Comparison of ENCODE assay signal across 10 cellular contexts in genomic region chrX:123184858-123185251, GRCh38. TPM values are rescaled to one million over a fixed set of nuclear protein-coding genes. Genes with fewer than 3 reads are reported as not detected.
DNase-seq lines count a peak whose midpoint lies in the region; ATAC-seq and TF ChIP-seq lines count a peak whose summit lies in the region.
"Had no signal": no experiment of that assay in that cellular context is flagged by ENCODE, and none has a peak within 500 bp of the region (broad histone marks: within the 10 kb centered on the region; RNA-seq: fewer than 3 reads in every experiment).

No MANE protein-coding gene starts in this region.

- H3K9me3 ChIP-seq in ascending aorta: no peaks in the 10 kb centered on the region

- H3K27me3 ChIP-seq in ascending aorta: no peaks in the 10 kb centered on the region

- no peak for TF ChIP-seq CTCF in GM12865 (IDR thresholded peaks at IDR 0.05; ENCODE audit: insufficient read depth, low read depth, low read length, missing control alignments)
- no peak for TF ChIP-seq CTCF in ascending aorta (IDR thresholded peaks at IDR 0.05)

- H3K4me3 ChIP-seq in GM12865 (ENCODE audit: low read depth, low read length): peak overlapping the region; percentile 57
- H3K4me3 ChIP-seq in ascending aorta: peak overlapping the region; percentile 60 to 68
- H3K4me3 ChIP-seq: PC-9 had no signal

- H3K4me1 ChIP-seq in ascending aorta: no peaks in the 10 kb centered on the region

- no peaks in the 10 kb centered on the region for H3K36me3 ChIP-seq in ascending aorta

- peak overlapping the region in 1 of 2 donors; percentile 27 for H3K27ac ChIP-seq in ascending aorta
- H3K27ac ChIP-seq: PC-9 had no signal

- DNase-seq in GM12865 (ENCODE audit: low read depth) (no peak), ascending aorta (ENCODE audit: low spot score in 2 of 2) (no peak), hypothalamus (lab: John Stamatoyannopoulos, UW) (peak in 34 of 51 donors; percentile 0 to 73 (median 10)), sciatic nerve (ENCODE audit: low spot score) (no peak), NCI-H2227 treated with DMSO at 0.1 percent for 48 hours (lab: John Stamatoyannopoulos, UW) (no peak)
- DNase-seq in NK-92 treated with Interleukin-12 subunit alpha and Interleukin-12 subunit beta, amount 100 ng/mL, for 24 hours (lab: John Stamatoyannopoulos, UW): no peak
- DNase-seq: activated T-cell treated with anti-CD3 and anti-CD28 coated beads, Interleukin-2, amount 50 U/mL, for 4 hours; PC-9 had no signal

- ATAC-seq in sciatic nerve (peak; percentile 57), HG03378 (IDR thresholded peaks at IDR 0.05; ENCODE audit: unreplicated experiment) (no peak), HG03095 (IDR thresholded peaks at IDR 0.05; ENCODE audit: unreplicated experiment) (no peak)
- ATAC-seq: activated T-cell treated with anti-CD3 and anti-CD28 coated beads, Interleukin-2, amount 50 U/mL, for 4 hours had no signal

- intact Hi-C loops in ascending aorta (cut with DNase I) (loop anchor here (5.0 kb wide), 2 partner anchors 37 to 237 kb away; no protein-coding TSS in a partner anchor), sciatic nerve (cut with DNase I) (no loop called here)

RNA-seq across cellular contexts. Expression of gene GRIA3, which starts 0.8 kb away (rescaled TPM):
- total RNA-seq in ascending aorta (2.8 TPM), sciatic nerve (7.1 TPM)
- total RNA-seq: activated T-cell treated with anti-CD3 and anti-CD28 coated beads, Interleukin-2, amount 50 U/mL, for 4 hours; PC-9 had no signal

Comparison
In these comparisons a context has a peak if more than half of its experiments do, and no peak if none do; other contexts are left out.
1. DNase-seq: peak in hypothalamus (34 of 51); none in GM12865 (single experiment), ascending aorta (0 of 2), sciatic nerve (single experiment), NK-92 treated with Interleukin-12 subunit alpha and Interleukin-12 subunit beta, amount 100 ng/mL, for 24 hours (single experiment) and NCI-H2227 treated with DMSO at 0.1 percent for 48 hours (single experiment).